19 cellular contexts compared by ENCODE assay signal in the genomic region with DNA sequence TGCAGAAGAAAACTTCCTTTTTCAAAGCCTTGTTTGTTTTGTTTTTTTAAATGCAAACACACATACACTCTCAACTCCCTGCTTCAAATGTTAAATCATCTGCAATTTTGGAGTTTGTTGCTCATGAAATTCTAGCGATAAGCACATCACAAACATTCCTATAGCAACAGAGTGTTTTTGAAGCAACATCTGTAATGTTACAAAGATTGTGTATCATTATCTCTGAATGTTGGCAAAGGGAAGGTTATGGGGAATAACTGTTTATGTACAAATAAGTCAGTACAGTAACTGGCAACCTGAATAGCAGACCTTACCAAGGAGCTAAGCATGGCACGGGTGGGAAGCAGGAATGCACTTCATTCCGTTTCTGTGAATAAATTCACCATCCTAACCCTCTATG.
DNase-seq lines count a peak whose midpoint lies in the region; TF ChIP-seq lines count a peak whose summit lies in the region.
"Had no signal": no experiment of that assay in that cellular context is flagged by ENCODE, and none has a peak within 500 bp of the region (broad histone marks: within the 10 kb centered on the region; RNA-seq: fewer than 3 reads in every experiment).

No MANE protein-coding gene starts in this region.

- no peak overlapping the region for H3K4me3 Mint-ChIP-seq in activated naive CD8-positive, alpha-beta T cell
- H3K4me3 Mint-ChIP-seq in activated naive CD8-positive, alpha-beta T cell treated with anti-CD3 and anti-CD28 coated beads for 36 hours, result no peak overlapping the region

- H3K9me3 Mint-ChIP-seq in activated naive CD8-positive, alpha-beta T cell (ENCODE audit: low read depth), result no peaks in the 10 kb centered on the region
- no peaks in the 10 kb centered on the region for H3K9me3 Mint-ChIP-seq in activated naive CD8-positive, alpha-beta T cell treated with anti-CD3 and anti-CD28 coated beads for 36 hours

- peak overlapping the region in 2 of 8 donors; percentile 12 to 29 for H3K27ac ChIP-seq in spleen
- H3K27ac ChIP-seq: SJSA1 had no signal

- peaks cover 0 to 44% (median 9%) of the 10 kb centered on the region in 6 donors for H3K4me1 ChIP-seq in spleen

- peaks cover 13% of the 10 kb centered on the region for H3K36me3 Mint-ChIP-seq in activated naive CD8-positive, alpha-beta T cell
- peaks cover 4% of the 10 kb centered on the region for H3K36me3 Mint-ChIP-seq in activated naive CD8-positive, alpha-beta T cell treated with anti-CD3 and anti-CD28 coated beads for 36 hours

- peak overlapping the region; percentile 38 for H3K27ac Mint-ChIP-seq in activated naive CD8-positive, alpha-beta T cell
- H3K27ac Mint-ChIP-seq in activated naive CD8-positive, alpha-beta T cell treated with anti-CD3 and anti-CD28 coated beads for 36 hours, result no peak overlapping the region

- intact Hi-C loops in spleen (cut with DNase I; ENCODE audit: low total_unique reads), result no loop called here

- H3K4me3 ChIP-seq in cardiac fibroblast (replicated peaks in 1 of 2; ENCODE audit: low read depth in 2 of 2, low read length in 2 of 2) (no peak overlapping the region), fibroblast of pulmonary artery (replicated peaks; ENCODE audit: low read depth, low read length) (no peak overlapping the region), spleen (no peak overlapping the region)
- H3K4me3 ChIP-seq: K562, SJSA1 had no signal

- H3K36me3 ChIP-seq in spleen, result peaks cover 0 to 21% (median 3%) of the 10 kb centered on the region in 6 donors

- no peaks in the 10 kb centered on the region for H3K27me3 Mint-ChIP-seq in activated naive CD8-positive, alpha-beta T cell
- no peaks in the 10 kb centered on the region for H3K27me3 Mint-ChIP-seq in activated naive CD8-positive, alpha-beta T cell treated with anti-CD3 and anti-CD28 coated beads for 36 hours

- TF ChIP-seq CTCF in cardiac fibroblast (IDR thresholded peaks at IDR 0.05; ENCODE audit: low read depth, low read length) (no peak), fibroblast of pulmonary artery (IDR thresholded peaks at IDR 0.05; ENCODE audit: low read length, missing control alignments) (no peak), spleen (IDR thresholded peaks at IDR 0.05 in 8 of 11, conservative IDR thresholded peaks at IDR 0.05 in 3 of 11) (no peak)

- peaks cover 12% of the 10 kb centered on the region for H3K4me1 Mint-ChIP-seq in activated naive CD8-positive, alpha-beta T cell (ENCODE audit: low read depth)
- H3K4me1 Mint-ChIP-seq in activated naive CD8-positive, alpha-beta T cell treated with anti-CD3 and anti-CD28 coated beads for 36 hours, result peaks cover 2% of the 10 kb centered on the region

- no peaks in the 10 kb centered on the region for H3K27me3 ChIP-seq in spleen (replicated peaks in 1 of 7)
- H3K27me3 ChIP-seq: SJSA1 had no signal

- no peak for TF ChIP-seq POLR2A in spleen (IDR thresholded peaks at IDR 0.05)

- no peak for DNase-seq in activated naive CD8-positive, alpha-beta T cell treated with anti-CD3 and anti-CD28 coated beads for 36 hours
- DNase-seq in cardiac fibroblast (ENCODE audit: low read depth in 2 of 2) (peak; percentile 12 to 61), fibroblast of pulmonary artery (ENCODE audit: low read depth) (peak; percentile 54), spleen (no peak), epidermal melanocyte (ENCODE audit: insufficient read length, low spot score) (no peak), NCI-H1105 treated with DMSO at 0.1 percent for 48 hours (lab: John Stamatoyannopoulos, UW) (no peak)
- no peak for DNase-seq in activated CD4-positive, alpha-beta T cell treated with anti-CD3 and anti-CD28 coated beads, Interleukin-2, amount 50 U/mL, for 48 hours
- DNase-seq: 8988T, ACHN, DMS153, H7, Kasumi-1, NCI-H2029, NCI-H446, NCI-H524 treated with DMSO at 0.1 percent for 48 hours, NCI-H774 had no signal

- 74 to 91% (median 83%) methylated on average over 3 of the region's 3 CpGs for WGBS in spleen, 5 donors

- H3K9me3 ChIP-seq in spleen, result no peaks in the 10 kb centered on the region
- H3K9me3 ChIP-seq: SJSA1 had no signal

Comparison
In these comparisons a context has a peak if more than half of its experiments do, and no peak if none do; other contexts are left out.
1. DNase-seq: peak in cardiac fibroblast (2 of 2) and fibroblast of pulmonary artery (single experiment); none in activated naive CD8-positive, alpha-beta T cell treated with anti-CD3 and anti-CD28 coated beads for 36 hours (single experiment), spleen (single experiment), activated CD4-positive, alpha-beta T cell treated with anti-CD3 and anti-CD28 coated beads, Interleukin-2, amount 50 U/mL, for 48 hours (0 of 2), epidermal melanocyte (single experiment) and NCI-H1105 treated with DMSO at 0.1 percent for 48 hours (single experiment).